Comparison of ENCODE assay signal across 29 cellular contexts in genomic region chr11:29389793-29390192, GRCh38.
"Had no signal": no experiment of that assay in that cellular context is flagged by ENCODE, and none has a peak within 500 bp of the region (broad histone marks: within the 10 kb centered on the region; RNA-seq: fewer than 3 reads in every experiment).

No MANE protein-coding gene starts in this region.

- H3K27ac ChIP-seq: left ventricle myocardium inferior, neural progenitor cell, neutrophil, parathyroid adenoma, psoas muscle, right atrium auricular region, right lobe of liver, tibial nerve, uterus had no signal

- H3K27me3 Mint-ChIP-seq: naive B cell; stimulated activated memory B cell treated with anti-CD40 and anti-IgM and Interleukin-4, amounts not matched to agents 10 μg/mL and 1 μg/mL and 100 μg/mL, for 72 hours; stimulated activated naive CD8-positive, alpha-beta T cell treated with anti-CD3 and anti-CD28 coated beads, Interleukin-15, amount 100 ng/mL, for 72 hours had no signal

- H3K36me3 Mint-ChIP-seq: immature natural killer cell; mesothelial cell of epicardium; naive B cell; natural killer cell; neural progenitor cell; stimulated activated memory B cell treated with anti-CD40 and anti-IgM and Interleukin-4, amounts not matched to agents 10 μg/mL and 1 μg/mL and 100 μg/mL, for 72 hours; type B pancreatic cell had no signal

- H3K4me1 Mint-ChIP-seq: immature natural killer cell; mesothelial cell of epicardium; naive B cell; natural killer cell; nephron progenitor cell; neural progenitor cell; stimulated activated memory B cell treated with anti-CD40 and anti-IgM and Interleukin-4, amounts not matched to agents 10 μg/mL and 1 μg/mL and 100 μg/mL, for 72 hours; stimulated activated naive CD8-positive, alpha-beta T cell treated with anti-CD3 and anti-CD28 coated beads, Interleukin-15, amount 100 ng/mL, for 72 hours had no signal

- H3K9me3 Mint-ChIP-seq: neural progenitor cell; stimulated activated naive CD8-positive, alpha-beta T cell treated with anti-CD3 and anti-CD28 coated beads, Interleukin-15, amount 100 ng/mL, for 72 hours; type B pancreatic cell had no signal

- H3K27me3 ChIP-seq: neural progenitor cell, neutrophil, right atrium auricular region, right lobe of liver, tibial nerve, uterus had no signal

- H3K4me3 ChIP-seq: left ventricle myocardium inferior, lung, neural progenitor cell, psoas muscle, right atrium auricular region, right lobe of liver, smooth muscle cell, tibial nerve, uterus had no signal

- H3K4me3 Mint-ChIP-seq: immature natural killer cell; mesothelial cell of epicardium; naive B cell; natural killer cell; nephron progenitor cell; neural progenitor cell; stimulated activated memory B cell treated with anti-CD40 and anti-IgM and Interleukin-4, amounts not matched to agents 10 μg/mL and 1 μg/mL and 100 μg/mL, for 72 hours; stimulated activated naive CD8-positive, alpha-beta T cell treated with anti-CD3 and anti-CD28 coated beads, Interleukin-15, amount 100 ng/mL, for 72 hours; type B pancreatic cell had no signal

- H3K27ac Mint-ChIP-seq: immature natural killer cell; mesothelial cell of epicardium; naive B cell; natural killer cell; nephron progenitor cell; neural progenitor cell; stimulated activated memory B cell treated with anti-CD40 and anti-IgM and Interleukin-4, amounts not matched to agents 10 μg/mL and 1 μg/mL and 100 μg/mL, for 72 hours; stimulated activated naive CD8-positive, alpha-beta T cell treated with anti-CD3 and anti-CD28 coated beads, Interleukin-15, amount 100 ng/mL, for 72 hours; type B pancreatic cell had no signal

- ATAC-seq: natural killer cell; psoas muscle; right lobe of liver; stimulated activated memory B cell treated with anti-CD40 and anti-IgM and Interleukin-4, amounts not matched to agents 10 μg/mL and 1 μg/mL and 100 μg/mL, for 72 hours; stimulated activated naive CD8-positive, alpha-beta T cell treated with anti-CD3 and anti-CD28 coated beads, Interleukin-15, amount 100 ng/mL, for 72 hours had no signal

- H3K9me3 ChIP-seq: neutrophil, psoas muscle, right atrium auricular region, right lobe of liver, uterus had no signal

- H3K4me1 ChIP-seq: left ventricle myocardium inferior, neural progenitor cell, parathyroid adenoma, psoas muscle, right atrium auricular region, right lobe of liver, tibial nerve, uterus had no signal

- H3K36me3 ChIP-seq: left ventricle myocardium inferior, neural progenitor cell, neutrophil, right atrium auricular region, right lobe of liver, tibial nerve, uterus had no signal

- DNase-seq: hypothalamus; immature natural killer cell; kidney; left ventricle myocardium inferior; mesendoderm; naive B cell; natural killer cell; nephron progenitor cell; occipital lobe; psoas muscle; right lobe of liver; stimulated activated CD4-positive, alpha-beta T cell treated with anti-CD3 and anti-CD28 coated beads, Interleukin-1b, Interleukin-23, amount 100 ng/mL, for 48 hours; stimulated activated CD4-positive, alpha-beta T cell treated with anti-CD3 and anti-CD28 coated beads, Interleukin-2, amount 100 ng/mL, for 48 hours; stimulated activated CD4-positive, alpha-beta T cell treated with anti-CD3 and anti-CD28 coated beads, Interleukin-4, amount 100 ng/mL, for 4 hours; stimulated activated CD8-positive, alpha-beta memory T cell treated with anti-CD3 and anti-CD28 coated beads, Interleukin-4, amount 100 ng/mL, for 48 hours; stimulated activated naive CD4-positive, alpha-beta T cell treated with Interleukin-2 at 50 U/mL for 16 hours; stimulated activated naive CD8-positive, alpha-beta T cell treated with anti-CD3 and anti-CD28 coated beads, Interleukin-15, amount 100 ng/mL, for 72 hours; substantia nigra; uterus had no signal
